ENCODE assay signal across 8 cellular contexts in genomic region chr22:40487663-40488249, GRCh38.
DNase-seq lines count a peak whose midpoint lies in the region; ATAC-seq, FAIRE-seq and TF ChIP-seq lines count a peak whose summit lies in the region.

No MANE protein-coding gene starts in this region.

- BruUV-seq in PC-9 (replicated peaks; lab: Mats Ljungman, UMichigan) (no TSS peak), endothelial cell of umbilical vein (replicated peaks; lab: Mats Ljungman, UMichigan) (no TSS peak)

- H3K9me2 ChIP-seq in PC-9 (ENCODE audit: insufficient read depth), result no peaks in the 10 kb centered on the region

- H3K27me3 ChIP-seq in PC-9 (ENCODE audit: insufficient read depth, low read depth), result no peaks in the 10 kb centered on the region
- H3K27me3 ChIP-seq in endothelial cell of umbilical vein (ENCODE audit: control insufficient read depth in 2 of 2, insufficient read depth in 2 of 2, low read length in 2 of 2), result no peaks in the 10 kb centered on the region
- no peaks in the 10 kb centered on the region for H3K27me3 ChIP-seq in parathyroid adenoma (ENCODE audit: control insufficient read depth, insufficient read depth, low read length)

- H3K4me2 ChIP-seq in PC-9 (no peak overlapping the region), endothelial cell of umbilical vein (ENCODE audit: insufficient read depth, low read length) (no peak overlapping the region), parathyroid adenoma (ENCODE audit: low read length) (no peak overlapping the region)

- TF ChIP-seq CTCF in C4-2B (conservative IDR thresholded peaks at IDR 0.05), result peak; percentile 93
- TF ChIP-seq CTCF in GM12873 (IDR thresholded peaks at IDR 0.05; ENCODE audit: insufficient read depth, low read depth, low read length, missing control alignments), result peak; percentile 79
- TF ChIP-seq CTCF in PC-9 (conservative IDR thresholded peaks at IDR 0.05), result peak; percentile 88
- TF ChIP-seq CTCF in endothelial cell of umbilical vein (IDR thresholded peaks at IDR 0.05; ENCODE audit: extremely low read depth in 1 of 2, insufficient read depth in 1 of 2, low read depth in 1 of 2, low read length in 2 of 2), result peak; percentile 54 to 58
- TF ChIP-seq CTCF in parathyroid adenoma (IDR thresholded peaks at IDR 0.05), result peak; percentile 53

- no peaks in the 10 kb centered on the region for H3K9me1 ChIP-seq in endothelial cell of umbilical vein (replicated peaks; ENCODE audit: control insufficient read depth, extremely low read depth, insufficient read depth, low read length)

- no peak overlapping the region for H3K9ac ChIP-seq in endothelial cell of umbilical vein (replicated peaks; ENCODE audit: extremely low read depth, insufficient read depth, low read length)
- no peak overlapping the region for H3K9ac ChIP-seq in parathyroid adenoma

- POLR2A ChIA-PET in PC-9 (lab: Charles Lee; ENCODE audit: unreplicated experiment), result interaction anchor here (0.6 kb wide), 1 partner anchor 212 kb away, joined by 3 read pairs; no protein-coding TSS in a partner anchor
- POLR2A ChIA-PET in endothelial cell of umbilical vein (lab: Charles Lee), result no interaction called here

- ATAC-seq in GM19328 (IDR thresholded peaks at IDR 0.05; ENCODE audit: unreplicated experiment) (no peak), HG02678 (IDR thresholded peaks at IDR 0.05; ENCODE audit: unreplicated experiment) (no peak), HG02870 (IDR thresholded peaks at IDR 0.05; ENCODE audit: unreplicated experiment) (no peak)

- no peaks in the 10 kb centered on the region for H3K9me3 ChIP-seq in PC-9 (ENCODE audit: insufficient read depth, low read depth)
- no peaks in the 10 kb centered on the region for H3K9me3 ChIP-seq in endothelial cell of umbilical vein (replicated peaks; ENCODE audit: control insufficient read depth, insufficient read depth, low read length)
- H3K9me3 ChIP-seq in parathyroid adenoma (ENCODE audit: control insufficient read depth, low read length), result no peaks in the 10 kb centered on the region

- intact Hi-C loops in PC-9 (cut with micrococcal nuclease; ENCODE audit: unreplicated experiment) (loop anchor here (2.0 kb wide), 1 partner anchor 149 kb away; the partner anchor contains the start of gene MRTFA), endothelial cell of umbilical vein (cut with micrococcal nuclease) (loop anchor here (1.0 kb wide), 1 partner anchor 50 kb away; no protein-coding TSS in a partner anchor)

- H4K20me1 ChIP-seq in PC-9 (ENCODE audit: insufficient read depth) (peaks cover 4% of the 10 kb centered on the region; the same call in 1 of the 2 replicates), endothelial cell of umbilical vein (replicated peaks; ENCODE audit: control insufficient read depth, extremely low read depth, insufficient read depth, low read length) (no peaks in the 10 kb centered on the region)

- H3K79me2 ChIP-seq in PC-9 (ENCODE audit: low read depth) (peaks cover 17% of the 10 kb centered on the region), endothelial cell of umbilical vein (ENCODE audit: control insufficient read depth, insufficient read depth, low read length) (peaks cover 5% of the 10 kb centered on the region), parathyroid adenoma (peaks cover 3% of the 10 kb centered on the region)

- TF ChIP-seq POLR2A in endothelial cell of umbilical vein (IDR thresholded peaks at IDR 0.05; ENCODE audit: low read depth, low read length), result no peak

- H3K4me1 ChIP-seq in PC-9 (replicated peaks; ENCODE audit: insufficient read depth) (peaks cover 7% of the 10 kb centered on the region), endothelial cell of umbilical vein (ENCODE audit: control insufficient read depth, extremely low read depth, insufficient read depth, low read length) (peaks cover 6% of the 10 kb centered on the region), parathyroid adenoma (no peaks in the 10 kb centered on the region)

- dilution Hi-C loops in endothelial cell of umbilical vein (cut with MboI; ENCODE audit: extremely low pct_ligation_motif_present, low sequenced_read_pairs), result no loop called here

- H3K36me3 ChIP-seq in PC-9 (ENCODE audit: low read depth) (no peaks in the 10 kb centered on the region), endothelial cell of umbilical vein (ENCODE audit: control insufficient read depth in 2 of 2, extremely low read depth in 1 of 2, insufficient read depth in 2 of 2, low read length in 2 of 2) (peaks cover 0 to 2% of the 10 kb centered on the region in 2 experiments), parathyroid adenoma (ENCODE audit: control insufficient read depth, insufficient read depth, low read length) (no peaks in the 10 kb centered on the region)

- peak in 1 of 2 experiments; percentile 52 for DNase-seq in PC-9
- DNase-seq in endothelial cell of umbilical vein (ENCODE audit: low read depth, low spot score), result peak; percentile 49

- H3K27ac ChIP-seq in C4-2B, result no peak overlapping the region
- H3K27ac ChIP-seq in PC-9, result 0 out of 2 replicates have a peak overlapping the region, but pooled peaks have one; percentile 10
- H3K27ac ChIP-seq in endothelial cell of umbilical vein (ENCODE audit: insufficient read depth, low read depth, low read length), result no peak overlapping the region
- no peak overlapping the region for H3K27ac ChIP-seq in parathyroid adenoma

- CTCF ChIA-PET in PC-9 (lab: Charles Lee), result interaction anchor here (0.6 to 1.4 kb wide), 2 partner anchors 51 to 116 kb away, joined by 3 to 5 read pairs; no protein-coding TSS in a partner anchor
- CTCF ChIA-PET in endothelial cell of umbilical vein (lab: Charles Lee), result interaction anchor here (0.6 to 4.0 kb wide), 11 partner anchors 10 to 411 kb away, joined by 3 to 41 read pairs (median 5); no protein-coding TSS in a partner anchor

- no peak overlapping the region for H2AFZ ChIP-seq in PC-9
- H2AFZ ChIP-seq in endothelial cell of umbilical vein (ENCODE audit: low read depth, low read length), result no peak overlapping the region
- H2AFZ ChIP-seq in parathyroid adenoma, result no peak overlapping the region

- no peak overlapping the region for H3K4me3 ChIP-seq in PC-9
- H3K4me3 ChIP-seq in endothelial cell of umbilical vein (replicated peaks in 1 of 3; ENCODE audit: insufficient read depth in 1 of 3, low read depth in 1 of 3, low read length in 3 of 3), result no peak overlapping the region
- H3K4me3 ChIP-seq in parathyroid adenoma (ENCODE audit: low read depth, low read length), result no peak overlapping the region

- FAIRE-seq in endothelial cell of umbilical vein (lab: Jason Lieb, UNC), result peak; percentile 73

- peaks cover 29% of the 10 kb centered on the region for H3F3A ChIP-seq in PC-9 (ENCODE audit: insufficient read depth, low read depth)

TF ChIP-seq in endothelial cell of umbilical vein, 7 proteins besides CTCF, POLR2A, EP300 and RAD21:
- TF ChIP-seq POLR2AphosphoS5 (IDR thresholded peaks at IDR 0.05; ENCODE audit: insufficient read depth, low read depth, low read length) (no peak), EZH2 (IDR thresholded peaks at IDR 0.05; ENCODE audit: borderline replicate concordance, low read depth, low read length, severe bottlenecking) (no peak), MYC (IDR thresholded peaks at IDR 0.05; ENCODE audit: low read depth, low read length) (no peak), FOS (IDR thresholded peaks at IDR 0.05; ENCODE audit: borderline replicate concordance, insufficient read depth, low read length) (no peak), JUN (IDR thresholded peaks at IDR 0.05; ENCODE audit: borderline replicate concordance, insufficient read depth, insufficient read length, low read depth) (no peak), GATA2 (IDR thresholded peaks at IDR 0.05; ENCODE audit: insufficient read depth, insufficient read length, low read depth, low read length) (no peak)
- TF ChIP-seq, protein P1, sequence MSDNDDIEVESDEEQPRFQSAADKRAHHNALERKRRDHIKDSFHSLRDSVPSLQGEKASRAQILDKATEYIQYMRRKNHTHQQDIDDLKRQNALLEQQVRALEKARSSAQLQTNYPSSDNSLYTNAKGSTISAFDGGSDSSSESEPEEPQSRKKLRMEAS (IDR thresholded peaks at IDR 0.05; ENCODE audit: insufficient read depth, insufficient read length), result no peak
TF ChIP-seq in endothelial cell of umbilical vein: peak in this region for 0.
